In genomic region chr11:122267602-122268001, GRCh38 we compare ENCODE assay signal across 13 cellular contexts.
DNase-seq lines count a peak whose midpoint lies in the region; ATAC-seq, FAIRE-seq and TF ChIP-seq lines count a peak whose summit lies in the region.
"Had no signal": no experiment of that assay in that cellular context is flagged by ENCODE, and none has a peak within 500 bp of the region (broad histone marks: within the 10 kb centered on the region; RNA-seq: fewer than 3 reads in every experiment).

No MANE protein-coding gene starts in this region.

- no peaks in the 10 kb centered on the region for H4K20me1 ChIP-seq in GM23248 (ENCODE audit: insufficient read depth)

- no peak for TF ChIP-seq EP300 in A549 (IDR thresholded peaks at IDR 0.05)

- H3K36me3 ChIP-seq in GM23248 (ENCODE audit: low read depth) (no peaks in the 10 kb centered on the region; the same call in 1 of the 2 replicates), H7 (replicated peaks; ENCODE audit: control insufficient read depth, insufficient read depth, low read length) (no peaks in the 10 kb centered on the region)
- H3K36me3 ChIP-seq: tibial artery had no signal

- H3K27ac Mint-ChIP-seq in activated T-cell treated with anti-CD3 and anti-CD28 coated beads, Interleukin-2, amount 50 U/mL, for 24 hours: no peak overlapping the region

- no peaks in the 10 kb centered on the region for H3K4me1 Mint-ChIP-seq in activated T-cell treated with anti-CD3 and anti-CD28 coated beads, Interleukin-2, amount 50 U/mL, for 24 hours (ENCODE audit: low read depth)

- in situ Hi-C loops in GM23248 (cut with MboI): no loop called here

- no peak overlapping the region for H2AFZ ChIP-seq in GM23248

- H3K4me3 ChIP-seq in A549 (no peak overlapping the region), GM23248 (no peak overlapping the region), fibroblast of villous mesenchyme (ENCODE audit: low read depth, low read length) (no peak overlapping the region), H7 (ENCODE audit: insufficient read depth, low read depth, low read length) (no peak overlapping the region)
- H3K4me3 ChIP-seq: tibial artery had no signal

- TF ChIP-seq POLR2A in A549 (IDR thresholded peaks at IDR 0.05; ENCODE audit: low read length): no peak

- no peak for FAIRE-seq in A549 (lab: Jason Lieb, UNC)

- H3K9me3 Mint-ChIP-seq in activated T-cell treated with anti-CD3 and anti-CD28 coated beads, Interleukin-2, amount 50 U/mL, for 24 hours: no peaks in the 10 kb centered on the region

- H3K27me3 ChIP-seq in GM23248 (replicated peaks; ENCODE audit: insufficient read depth) (no peaks in the 10 kb centered on the region), H7 (ENCODE audit: control insufficient read depth, insufficient read depth, low read length) (no peaks in the 10 kb centered on the region)
- H3K27me3 ChIP-seq: tibial artery had no signal

- H3K27ac ChIP-seq in A549 (no peak overlapping the region), GM23248 (peak overlapping the region; percentile 4)
- H3K27ac ChIP-seq: tibial artery had no signal

- H3K79me2 ChIP-seq in GM23248 (ENCODE audit: insufficient read depth): no peaks in the 10 kb centered on the region

- no peak overlapping the region for H3K9ac ChIP-seq in GM23248

- POLR2A ChIA-PET in A549 (lab: Yijun Ruan, JAX): no interaction called here

- H3K4me1 ChIP-seq in A549 (peaks cover 7% of the 10 kb centered on the region; the same call in 1 of the 3 replicates), GM23248 (ENCODE audit: insufficient read depth) (peaks cover 33% of the 10 kb centered on the region)
- H3K4me1 ChIP-seq: tibial artery had no signal

- no peak overlapping the region for H3K4me3 Mint-ChIP-seq in activated T-cell treated with anti-CD3 and anti-CD28 coated beads, Interleukin-2, amount 50 U/mL, for 24 hours

- peaks cover 6% of the 10 kb centered on the region for H3K27me3 Mint-ChIP-seq in activated T-cell treated with anti-CD3 and anti-CD28 coated beads, Interleukin-2, amount 50 U/mL, for 24 hours

- no peak overlapping the region for H3K4me2 ChIP-seq in A549
- peak overlapping the region; percentile 48 for H3K4me2 ChIP-seq in GM23248 (ENCODE audit: unreplicated experiment)

- ATAC-seq in A549 (no peak), GM21515 (IDR thresholded peaks at IDR 0.05; ENCODE audit: unreplicated experiment) (no peak), GM21576 (IDR thresholded peaks at IDR 0.05; ENCODE audit: unreplicated experiment) (no peak)

- H3K9me3 ChIP-seq in A549 (no peaks in the 10 kb centered on the region), GM23248 (ENCODE audit: low read depth) (no peaks in the 10 kb centered on the region)
- H3K9me3 ChIP-seq: tibial artery had no signal

- TF ChIP-seq CTCF in A549 (IDR thresholded peaks at IDR 0.05): no peak
- TF ChIP-seq CTCF in fibroblast of villous mesenchyme (IDR thresholded peaks at IDR 0.05; ENCODE audit: insufficient read depth, low read depth, low read length): no peak

- H3F3A ChIP-seq in GM23248 (ENCODE audit: insufficient read depth): peaks cover 27% of the 10 kb centered on the region

- no peaks in the 10 kb centered on the region for H3K9me2 ChIP-seq in GM23248 (ENCODE audit: insufficient read depth)

- no peaks in the 10 kb centered on the region for H3K36me3 Mint-ChIP-seq in activated T-cell treated with anti-CD3 and anti-CD28 coated beads, Interleukin-2, amount 50 U/mL, for 24 hours (ENCODE audit: low read depth)

- DNase-seq in A549 (ENCODE audit: low read depth in 1 of 2, low spot score in 1 of 2): no peak
- peak; percentile 87 for DNase-seq in GM23248
- peak; percentile 49 for DNase-seq in UCSD-AML1 (lab: John Stamatoyannopoulos, UW; ENCODE audit: unreplicated experiment)
- peak; percentile 48 for DNase-seq in fibroblast of villous mesenchyme (ENCODE audit: low read depth)
- DNase-seq in H7: no peak
- no peak for DNase-seq in activated T-cell treated with anti-CD3 and anti-CD28 coated beads, Interleukin-2, amount 50 U/mL, for 24 hours
- DNase-seq: activated gamma-delta T cell treated with Interleukin-2 at 50 U/mL for 16 hours, C1 segment of cervical spinal cord, hippocampal formation, NCI-H526, tibial artery had no signal

- TF ChIP-seq RAD21 in A549 (conservative IDR thresholded peaks at IDR 0.05 in 1 of 2, IDR thresholded peaks at IDR 0.05 in 1 of 2): no peak

- CTCF ChIA-PET in A549 (lab: Yijun Ruan, JAX): no interaction called here

- WGBS in A549 (ENCODE audit: missing lambda C conversion rate): 83% methylated on average over 2 of the region's 2 CpGs
- 0 to 3% methylated on average over 2 of the region's 2 CpGs for WGBS in GM23248 (ENCODE audit: low coverage in 1 of 2, low lambda C conversion rate in 2 of 2, missing lambda C conversion rate in 2 of 2), 2 experiments

TF ChIP-seq in A549, 52 proteins besides CTCF, POLR2A, EP300 and RAD21:
- no peak for TF ChIP-seq BCL3 (IDR thresholded peaks at IDR 0.05)
- peak; percentile 43 for TF ChIP-seq MAFK (IDR thresholded peaks at IDR 0.05; ENCODE audit: partially characterized antibody)

Comparison
In these comparisons a context has a peak if more than half of its experiments do, and no peak if none do; other contexts are left out.
1. DNase-seq: peak in GM23248 (single experiment), UCSD-AML1 (single experiment) and fibroblast of villous mesenchyme (single experiment); none in A549 (0 of 2), H7 (single experiment) and activated T-cell treated with anti-CD3 and anti-CD28 coated beads, Interleukin-2, amount 50 U/mL, for 24 hours (single experiment).